Comparison of ENCODE assay signal across 1 cellular context in genomic region chr1:1307908-1308755, GRCh38.
TF ChIP-seq lines count a peak whose summit lies in the region.

Gene ACAP3 (minus strand): TSS chr1:1307930. CDS start chr1:1307815, 115 bp downstream.
A gene with protein sequence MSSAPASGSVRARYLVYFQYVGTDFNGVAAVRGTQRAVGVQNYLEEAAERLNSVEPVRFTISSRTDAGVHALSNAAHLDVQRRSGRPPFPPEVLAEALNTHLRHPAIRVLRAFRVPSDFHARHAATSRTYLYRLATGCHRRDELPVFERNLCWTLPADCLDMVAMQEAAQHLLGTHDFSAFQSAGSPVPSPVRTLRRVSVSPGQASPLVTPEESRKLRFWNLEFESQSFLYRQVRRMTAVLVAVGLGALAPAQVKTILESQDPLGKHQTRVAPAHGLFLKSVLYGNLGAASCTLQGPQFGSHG (plus strand): TSS chr1:1308597. CDS start chr1:1308644, 47 bp downstream.

TF ChIP-seq in HepG2, 621 proteins besides CTCF, POLR2A, EP300 and RAD21 (continued from another document and continues in another):
- TF ChIP-seq ARID4A (CRISPR knock-in tag; IDR thresholded peaks at IDR 0.05; ENCODE audit: borderline replicate concordance) (peak; percentile 85; the same call in 1 of the 2 replicates), DRAP1 (CRISPR knock-in tag; IDR thresholded peaks at IDR 0.05) (peak; percentile 21; the same call in 1 of the 2 replicates), GPN1 (CRISPR knock-in tag; IDR thresholded peaks at IDR 0.05; ENCODE audit: borderline replicate concordance) (no peak; the same call in 1 of the 2 replicates), SRY (CRISPR knock-in tag; IDR thresholded peaks at IDR 0.05) (no peak; the same call in 1 of the 2 replicates), DR1 (CRISPR knock-in tag; IDR thresholded peaks at IDR 0.05) (no peak; the same call in 1 of the 2 replicates), ZNF407 (CRISPR knock-in tag; IDR thresholded peaks at IDR 0.05; ENCODE audit: not compliant biosample characterization) (peak; percentile 55), BCL6 (CRISPR knock-in tag; IDR thresholded peaks at IDR 0.05) (no peak), ZNF33B (CRISPR knock-in tag; IDR thresholded peaks at IDR 0.05) (no peak), ZBTB43 (CRISPR knock-in tag; conservative IDR thresholded peaks at IDR 0.05) (0 out of 2 replicates have a peak, but pooled peaks have one; percentile 43), HMG20B (CRISPR knock-in tag; conservative IDR thresholded peaks at IDR 0.05) (no peak), TRIM24 (CRISPR knock-in tag; IDR thresholded peaks at IDR 0.05) (no peak), CBX5 (CRISPR knock-in tag; IDR thresholded peaks at IDR 0.05; ENCODE audit: borderline replicate concordance) (0 out of 2 replicates have a peak, but pooled peaks have one; percentile 41), IKZF5 (CRISPR knock-in tag; IDR thresholded peaks at IDR 0.05) (no peak), ZNF878 (CRISPR knock-in tag; IDR thresholded peaks at IDR 0.05) (no peak), ZNF234 (CRISPR knock-in tag; conservative IDR thresholded peaks at IDR 0.05) (0 out of 2 replicates have a peak, but pooled peaks have one; percentile 17), STAT6 (CRISPR knock-in tag; IDR thresholded peaks at IDR 0.05; ENCODE audit: borderline replicate concordance) (no peak), RBM22 (optimal IDR thresholded peaks at IDR 0.05; ENCODE audit: low read length) (no peak), MLLT10 (CRISPR knock-in tag; IDR thresholded peaks at IDR 0.05) (no peak)
- TF ChIP-seq, protein P1, sequence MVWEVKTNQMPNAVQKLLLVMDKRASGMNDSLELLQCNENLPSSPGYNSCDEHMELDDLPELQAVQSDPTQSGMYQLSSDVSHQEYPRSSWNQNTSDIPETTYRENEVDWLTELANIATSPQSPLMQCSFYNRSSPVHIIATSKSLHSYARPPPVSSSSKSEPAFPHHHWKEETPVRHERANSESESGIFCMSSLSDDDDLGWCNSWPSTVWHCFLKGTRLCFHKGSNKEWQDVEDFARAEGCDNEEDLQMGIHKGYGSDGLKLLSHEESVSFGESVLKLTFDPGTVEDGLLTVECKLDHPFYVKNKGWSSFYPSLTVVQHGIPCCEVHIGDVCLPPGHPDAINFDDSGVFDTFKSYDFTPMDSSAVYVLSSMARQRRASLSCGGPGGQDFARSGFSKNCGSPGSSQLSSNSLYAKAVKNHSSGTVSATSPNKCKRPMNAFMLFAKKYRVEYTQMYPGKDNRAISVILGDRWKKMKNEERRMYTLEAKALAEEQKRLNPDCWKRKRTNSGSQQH (CRISPR knock-in tag; IDR thresholded peaks at IDR 0.05; ENCODE audit: low read depth): peak; percentile 57
- TF ChIP-seq, protein P2, sequence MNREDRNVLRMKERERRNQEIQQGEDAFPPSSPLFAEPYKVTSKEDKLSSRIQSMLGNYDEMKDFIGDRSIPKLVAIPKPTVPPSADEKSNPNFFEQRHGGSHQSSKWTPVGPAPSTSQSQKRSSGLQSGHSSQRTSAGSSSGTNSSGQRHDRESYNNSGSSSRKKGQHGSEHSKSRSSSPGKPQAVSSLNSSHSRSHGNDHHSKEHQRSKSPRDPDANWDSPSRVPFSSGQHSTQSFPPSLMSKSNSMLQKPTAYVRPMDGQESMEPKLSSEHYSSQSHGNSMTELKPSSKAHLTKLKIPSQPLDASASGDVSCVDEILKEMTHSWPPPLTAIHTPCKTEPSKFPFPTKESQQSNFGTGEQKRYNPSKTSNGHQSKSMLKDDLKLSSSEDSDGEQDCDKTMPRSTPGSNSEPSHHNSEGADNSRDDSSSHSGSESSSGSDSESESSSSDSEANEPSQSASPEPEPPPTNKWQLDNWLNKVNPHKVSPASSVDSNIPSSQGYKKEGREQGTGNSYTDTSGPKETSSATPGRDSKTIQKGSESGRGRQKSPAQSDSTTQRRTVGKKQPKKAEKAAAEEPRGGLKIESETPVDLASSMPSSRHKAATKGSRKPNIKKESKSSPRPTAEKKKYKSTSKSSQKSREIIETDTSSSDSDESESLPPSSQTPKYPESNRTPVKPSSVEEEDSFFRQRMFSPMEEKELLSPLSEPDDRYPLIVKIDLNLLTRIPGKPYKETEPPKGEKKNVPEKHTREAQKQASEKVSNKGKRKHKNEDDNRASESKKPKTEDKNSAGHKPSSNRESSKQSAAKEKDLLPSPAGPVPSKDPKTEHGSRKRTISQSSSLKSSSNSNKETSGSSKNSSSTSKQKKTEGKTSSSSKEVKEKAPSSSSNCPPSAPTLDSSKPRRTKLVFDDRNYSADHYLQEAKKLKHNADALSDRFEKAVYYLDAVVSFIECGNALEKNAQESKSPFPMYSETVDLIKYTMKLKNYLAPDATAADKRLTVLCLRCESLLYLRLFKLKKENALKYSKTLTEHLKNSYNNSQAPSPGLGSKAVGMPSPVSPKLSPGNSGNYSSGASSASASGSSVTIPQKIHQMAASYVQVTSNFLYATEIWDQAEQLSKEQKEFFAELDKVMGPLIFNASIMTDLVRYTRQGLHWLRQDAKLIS (CRISPR knock-in tag; IDR thresholded peaks at IDR 0.05): no peak
